In the genomic region with DNA sequence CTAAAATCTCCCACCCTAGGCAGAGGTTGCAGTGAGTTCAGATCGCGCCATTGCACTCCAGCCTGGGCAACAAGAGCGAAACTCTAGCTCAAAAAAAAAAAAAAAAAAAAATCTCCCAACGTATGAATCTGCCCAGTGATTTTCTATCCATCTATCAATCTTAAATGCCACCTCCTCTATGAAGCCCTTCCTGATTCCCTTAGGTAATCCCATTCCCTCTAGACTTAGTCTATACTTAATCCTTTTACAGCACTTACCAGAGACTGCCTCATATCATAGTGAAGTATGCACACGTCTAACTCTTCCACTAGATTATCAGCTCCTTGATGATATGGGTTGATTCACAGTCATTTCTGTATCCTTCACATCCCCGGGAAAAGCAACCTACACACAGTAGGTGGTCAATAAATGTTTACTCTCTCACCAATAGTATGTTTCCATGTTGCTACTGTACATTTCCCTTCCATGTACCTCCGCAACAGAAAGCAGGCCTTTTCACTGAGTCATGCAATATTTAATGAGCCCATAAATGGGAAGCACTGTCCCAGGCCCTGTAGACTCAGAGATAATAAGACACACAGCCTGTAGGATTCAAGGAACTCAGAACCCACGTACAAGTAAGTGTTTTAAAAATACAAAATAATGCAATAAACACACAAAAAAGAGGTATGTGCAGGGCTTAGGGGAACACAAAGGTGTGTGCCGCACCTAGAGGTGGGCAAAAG, we compare ENCODE assay signal across 7 cellular contexts. TPM values are rescaled to one million over a fixed set of nuclear protein-coding genes. Genes with fewer than 3 reads are reported as not detected.
DNase-seq lines count a peak whose midpoint lies in the region; ATAC-seq and TF ChIP-seq lines count a peak whose summit lies in the region.

No MANE protein-coding gene starts in this region.

- no peak for DNase-seq in HFF-Myc (ENCODE audit: extremely low read depth, low read depth)
- no peak for DNase-seq in SJCRH30
- peak; percentile 12 to 30 for DNase-seq in foreskin keratinocyte
- DNase-seq in smooth muscle cell (lab: John Stamatoyannopoulos, UW; ENCODE audit: unreplicated experiment): no peak
- DNase-seq in superior temporal gyrus (ENCODE audit: extremely low spot score): no peak

- peaks cover 44% of the 10 kb centered on the region for H3K36me3 ChIP-seq in SJCRH30
- H3K36me3 ChIP-seq in smooth muscle cell (ENCODE audit: low read depth): peaks cover 26% of the 10 kb centered on the region

- H3K27me3 ChIP-seq in SJCRH30 (no peaks in the 10 kb centered on the region), foreskin keratinocyte (no peaks in the 10 kb centered on the region), smooth muscle cell (ENCODE audit: low read depth) (no peaks in the 10 kb centered on the region)

- peaks cover 11% of the 10 kb centered on the region for H4K20me1 ChIP-seq in smooth muscle cell (ENCODE audit: low read depth)

- H3K4me1 ChIP-seq in SJCRH30: peaks cover 3% of the 10 kb centered on the region
- H3K4me1 ChIP-seq in foreskin keratinocyte: no peaks in the 10 kb centered on the region
- H3K4me1 ChIP-seq in smooth muscle cell (ENCODE audit: low read depth): peaks cover 16% of the 10 kb centered on the region

- peak overlapping the region; percentile 94 for H3K4me3 ChIP-seq in HFF-Myc (replicated peaks; ENCODE audit: low read depth, low read length)
- peak overlapping the region; percentile 87 for H3K4me3 ChIP-seq in SJCRH30
- H3K4me3 ChIP-seq in smooth muscle cell: peak overlapping the region; percentile 90

- TF ChIP-seq CTCF in HFF-Myc (IDR thresholded peaks at IDR 0.05; ENCODE audit: low read depth, low read length, missing control alignments): no peak
- no peak for TF ChIP-seq CTCF in foreskin keratinocyte (conservative IDR thresholded peaks at IDR 0.05)
- no peak for TF ChIP-seq CTCF in smooth muscle cell (IDR thresholded peaks at IDR 0.05; ENCODE audit: borderline replicate concordance, insufficient read depth, poor library complexity, severe bottlenecking)

- 68% methylated on average over 9 of the region's 9 CpGs for WGBS in smooth muscle cell (ENCODE audit: low lambda C conversion rate)

- peaks cover 46% of the 10 kb centered on the region for H3K79me2 ChIP-seq in smooth muscle cell (ENCODE audit: low read depth)

- ATAC-seq in foreskin keratinocyte: peak; percentile 17
- no peak for ATAC-seq in HG03159 (IDR thresholded peaks at IDR 0.05; ENCODE audit: unreplicated experiment)
- ATAC-seq in GM21515 (IDR thresholded peaks at IDR 0.05; ENCODE audit: unreplicated experiment): no peak

- no peak overlapping the region for H3K9ac ChIP-seq in smooth muscle cell (ENCODE audit: low read depth)

- H2AFZ ChIP-seq in smooth muscle cell (ENCODE audit: low read depth): no peak overlapping the region

- H3K9me3 ChIP-seq in SJCRH30 (replicated peaks) (no peaks in the 10 kb centered on the region), smooth muscle cell (replicated peaks; ENCODE audit: low read depth) (no peaks in the 10 kb centered on the region)

- H3K27ac ChIP-seq in SJCRH30 (no peak overlapping the region), foreskin keratinocyte (no peak overlapping the region), smooth muscle cell (ENCODE audit: low read depth) (no peak overlapping the region)

- H3K4me2 ChIP-seq in smooth muscle cell: peak overlapping the region; percentile 94

- no peaks in the 10 kb centered on the region for H3F3A ChIP-seq in smooth muscle cell (ENCODE audit: low read depth)

RNA-seq across cellular contexts. Expression of gene DROSHA, which starts 1.2 kb away (rescaled TPM):
- 104 and 105 TPM in 2 replicates for total RNA-seq in SJCRH30 (2014; rRNA removed; shearing (Covaris generic))
- 63.4 and 63.9 TPM in 2 replicates for total RNA-seq in foreskin keratinocyte
- polyA plus RNA-seq in foreskin keratinocyte: 53.6 and 58.6 TPM in 2 replicates
- total RNA-seq in smooth muscle cell: 33.8 and 50.5 TPM in 2 replicates
- polyA plus RNA-seq in smooth muscle cell: 35.3 and 38.5 TPM in 2 replicates

RNA-seq across cellular contexts. Expression of gene C5orf22, which starts 1.4 kb away (rescaled TPM):
- 54.0 and 61.6 TPM in 2 replicates for total RNA-seq in SJCRH30 (2014; rRNA removed; shearing (Covaris generic))
- 19.2 and 21.3 TPM in 2 replicates for total RNA-seq in foreskin keratinocyte
- polyA plus RNA-seq in foreskin keratinocyte: 7.3 and 8.2 TPM in 2 replicates
- 20.5 and 22.0 TPM in 2 replicates for total RNA-seq in smooth muscle cell
- polyA plus RNA-seq in smooth muscle cell: 17.0 and 17.6 TPM in 2 replicates

Comparison
In these comparisons a context has a peak if more than half of its experiments do, and no peak if none do; other contexts are left out.
1. DNase-seq: peak in foreskin keratinocyte (2 of 2); none in HFF-Myc (single experiment), SJCRH30 (0 of 2), smooth muscle cell (single experiment) and superior temporal gyrus (single experiment).
2. Peak in every context shown above with its lines, with median percentiles within 50 percentile points of each other: H3K4me3 ChIP-seq.